ENCODE assay signal across 18 cellular contexts in genomic region chr10:50541921-50542320, GRCh38.
DNase-seq lines count a peak whose midpoint lies in the region; ATAC-seq and TF ChIP-seq lines count a peak whose summit lies in the region.
"Had no signal": no experiment of that assay in that cellular context is flagged by ENCODE, and none has a peak within 500 bp of the region (broad histone marks: within the 10 kb centered on the region; RNA-seq: fewer than 3 reads in every experiment).

No MANE protein-coding gene starts in this region.

- peak overlapping the region; percentile 84 for H3K27ac Mint-ChIP-seq in activated T-helper 17 cell treated with anti-CD3 and anti-CD28 coated beads, Interleukin-2, amount 50 U/mL, for 72 hours
- H3K27ac Mint-ChIP-seq: H9 had no signal

- H3K4me1 Mint-ChIP-seq in activated T-helper 17 cell treated with anti-CD3 and anti-CD28 coated beads, Interleukin-2, amount 50 U/mL, for 72 hours = peaks cover 53% of the 10 kb centered on the region

- no peaks in the 10 kb centered on the region for H3K27me3 ChIP-seq in BE2C
- H3K27me3 ChIP-seq in prostate gland (replicated peaks; ENCODE audit: insufficient read depth) = no peaks in the 10 kb centered on the region
- no peaks in the 10 kb centered on the region for H3K27me3 ChIP-seq in uterus
- H3K27me3 ChIP-seq: BLaER1, right lobe of liver had no signal

- intact Hi-C loops in prostate gland (cut with DNase I) = no loop called here
- intact Hi-C loops in uterus (cut with DNase I; ENCODE audit: low total_unique reads) = no loop called here

- no peaks in the 10 kb centered on the region for H3K36me3 ChIP-seq in BE2C
- no peaks in the 10 kb centered on the region for H3K36me3 ChIP-seq in prostate gland
- H3K36me3 ChIP-seq in uterus = no peaks in the 10 kb centered on the region
- H3K36me3 ChIP-seq: BLaER1, left ventricle myocardium inferior, right lobe of liver had no signal

- no peak for TF ChIP-seq POLR2A in prostate gland (IDR thresholded peaks at IDR 0.05)
- TF ChIP-seq POLR2A in uterus (IDR thresholded peaks at IDR 0.05) = no peak

- no peaks in the 10 kb centered on the region for H3K27me3 Mint-ChIP-seq in activated T-helper 17 cell treated with anti-CD3 and anti-CD28 coated beads, Interleukin-2, amount 50 U/mL, for 72 hours

- peak overlapping the region; percentile 49 for H3K4me3 Mint-ChIP-seq in activated T-helper 17 cell treated with anti-CD3 and anti-CD28 coated beads, Interleukin-2, amount 50 U/mL, for 72 hours
- H3K4me3 Mint-ChIP-seq: H9 had no signal

- DNase-seq in central memory CD4-positive, alpha-beta T cell = no peak
- DNase-seq in BE2C = no peak
- no peak for DNase-seq in prostate gland (ENCODE audit: low spot score)
- no peak for DNase-seq in uterus
- DNase-seq: DMS79 treated with DMSO at 0.1 percent for 48 hours, H9, hypothalamus, KG1, left ventricle myocardium inferior, NCI-H1436 treated with DMSO at 0.1 percent for 48 hours, NCI-H524, right lobe of liver had no signal

- 66% methylated on average over 4 of the region's 4 CpGs for WGBS in prostate gland

- TF ChIP-seq CTCF in BE2C (IDR thresholded peaks at IDR 0.05; ENCODE audit: low read depth, low read length) (no peak), prostate gland (IDR thresholded peaks at IDR 0.05) (no peak), uterus (IDR thresholded peaks at IDR 0.05) (no peak)

- H3K4me1 ChIP-seq in BE2C = no peaks in the 10 kb centered on the region
- no peaks in the 10 kb centered on the region for H3K4me1 ChIP-seq in prostate gland (replicated peaks)
- no peaks in the 10 kb centered on the region for H3K4me1 ChIP-seq in uterus

- no peak overlapping the region for H3K4me3 ChIP-seq in BE2C (ENCODE audit: low read depth, low read length)
- H3K4me3 ChIP-seq in prostate gland = no peak overlapping the region
- H3K4me3 ChIP-seq in uterus = no peak overlapping the region
- H3K4me3 ChIP-seq: BLaER1, coronary artery, left ventricle myocardium inferior, right lobe of liver had no signal

- no peaks in the 10 kb centered on the region for H3K9me3 Mint-ChIP-seq in activated T-helper 17 cell treated with anti-CD3 and anti-CD28 coated beads, Interleukin-2, amount 50 U/mL, for 72 hours

- H3K9me3 ChIP-seq in BE2C (no peaks in the 10 kb centered on the region), prostate gland (no peaks in the 10 kb centered on the region), uterus (no peaks in the 10 kb centered on the region)
- H3K9me3 ChIP-seq: left ventricle myocardium inferior, right lobe of liver had no signal

- H3K27ac ChIP-seq in prostate gland = no peak overlapping the region
- H3K27ac ChIP-seq in uterus = no peak overlapping the region
- H3K27ac ChIP-seq: BLaER1, coronary artery, left ventricle myocardium inferior, right lobe of liver had no signal

- ATAC-seq in GM18498 (IDR thresholded peaks at IDR 0.05; ENCODE audit: unreplicated experiment) (peak; percentile 42), GM18907 (IDR thresholded peaks at IDR 0.05; ENCODE audit: unreplicated experiment) (peak; percentile 33), HG02678 (IDR thresholded peaks at IDR 0.05; ENCODE audit: unreplicated experiment) (peak; percentile 41)
- ATAC-seq in activated T-helper 17 cell treated with anti-CD3 and anti-CD28 coated beads, Interleukin-2, amount 50 U/mL, for 72 hours (replicated peaks) = no peak
- ATAC-seq: right lobe of liver had no signal

- H3K36me3 Mint-ChIP-seq in activated T-helper 17 cell treated with anti-CD3 and anti-CD28 coated beads, Interleukin-2, amount 50 U/mL, for 72 hours (ENCODE audit: low read depth) = peaks cover 7% of the 10 kb centered on the region
